ENCODE assay signal across 10 cellular contexts in genomic region chr3:181278468-181279238, GRCh38.
DNase-seq lines count a peak whose midpoint lies in the region; ATAC-seq and TF ChIP-seq lines count a peak whose summit lies in the region.
"Had no signal": no experiment of that assay in that cellular context is flagged by ENCODE, and none has a peak within 500 bp of the region (broad histone marks: within the 10 kb centered on the region; RNA-seq: fewer than 3 reads in every experiment).

No MANE protein-coding gene starts in this region.

- H3K36me3 ChIP-seq in esophagus muscularis mucosa (no peaks in the 10 kb centered on the region), thoracic aorta (no peaks in the 10 kb centered on the region)
- H3K36me3 ChIP-seq: prostate gland had no signal

- peaks cover 5% of the 10 kb centered on the region for H3K27me3 Mint-ChIP-seq in stimulated activated naive CD8-positive, alpha-beta T cell treated with anti-CD3 and anti-CD28 coated beads, Interleukin-15, amount 100 ng/mL, for 72 hours

- DNase-seq in NCI-H82 (lab: John Stamatoyannopoulos, UW), result peak; percentile 32
- DNase-seq in NCI-H82 treated with DMSO at 0.1 percent for 48 hours (lab: John Stamatoyannopoulos, UW; ENCODE audit: unreplicated experiment), result no peak
- peak; percentile 26 for DNase-seq in NCI-H748 (lab: John Stamatoyannopoulos, UW; ENCODE audit: unreplicated experiment)
- no peak for DNase-seq in esophagus muscularis mucosa (ENCODE audit: extremely low spot score)
- no peak for DNase-seq in thoracic aorta (ENCODE audit: low spot score)
- DNase-seq in NCI-H1436 treated with DMSO at 0.1 percent for 48 hours (lab: John Stamatoyannopoulos, UW), result no peak
- no peak for DNase-seq in stimulated activated naive CD8-positive, alpha-beta T cell treated with anti-CD3 and anti-CD28 coated beads, Interleukin-15, amount 100 ng/mL, for 72 hours
- no peak for DNase-seq in T-helper 2 cell
- DNase-seq: activated CD8-positive, alpha-beta memory T cell treated with anti-CD3 and anti-CD28 coated beads for 24 hours had no signal

- TF ChIP-seq POLR2A in esophagus muscularis mucosa (IDR thresholded peaks at IDR 0.05; ENCODE audit: low read depth), result no peak

- intact Hi-C loops in esophagus muscularis mucosa (cut with DNase I), result no loop called here

- WGBS in esophagus muscularis mucosa, result 51% methylated on average over 5 of the region's 5 CpGs

- H3K9me3 ChIP-seq in esophagus muscularis mucosa (no peaks in the 10 kb centered on the region), thoracic aorta (no peaks in the 10 kb centered on the region)
- H3K9me3 ChIP-seq: prostate gland had no signal

- H3K27ac Mint-ChIP-seq in stimulated activated naive CD8-positive, alpha-beta T cell treated with anti-CD3 and anti-CD28 coated beads, Interleukin-15, amount 100 ng/mL, for 72 hours, result no peak overlapping the region

- H3K4me3 Mint-ChIP-seq in stimulated activated naive CD8-positive, alpha-beta T cell treated with anti-CD3 and anti-CD28 coated beads, Interleukin-15, amount 100 ng/mL, for 72 hours, result no peak overlapping the region

- H3K27ac ChIP-seq in esophagus muscularis mucosa (replicated peaks in 1 of 4) (no peak overlapping the region), thoracic aorta (no peak overlapping the region)
- H3K27ac ChIP-seq: prostate gland had no signal

- no peak overlapping the region for H3K4me3 ChIP-seq in esophagus muscularis mucosa
- no peak overlapping the region for H3K4me3 ChIP-seq in thoracic aorta
- H3K4me3 ChIP-seq: prostate gland had no signal

- H3K4me1 ChIP-seq in esophagus muscularis mucosa, result no peaks in the 10 kb centered on the region
- H3K4me1 ChIP-seq in thoracic aorta (ENCODE audit: control insufficient read depth in 1 of 2, low read depth in 2 of 2), result no peaks in the 10 kb centered on the region
- H3K4me1 ChIP-seq: prostate gland had no signal

- no peaks in the 10 kb centered on the region for H3K27me3 ChIP-seq in esophagus muscularis mucosa
- no peaks in the 10 kb centered on the region for H3K27me3 ChIP-seq in thoracic aorta (replicated peaks; ENCODE audit: insufficient read depth)

- no peaks in the 10 kb centered on the region for H3K4me1 Mint-ChIP-seq in stimulated activated naive CD8-positive, alpha-beta T cell treated with anti-CD3 and anti-CD28 coated beads, Interleukin-15, amount 100 ng/mL, for 72 hours

- H3K9me3 Mint-ChIP-seq in stimulated activated naive CD8-positive, alpha-beta T cell treated with anti-CD3 and anti-CD28 coated beads, Interleukin-15, amount 100 ng/mL, for 72 hours, result no peaks in the 10 kb centered on the region

- no peak for ATAC-seq in thoracic aorta (ENCODE audit: insufficient number of reproducible peaks, low FRiP score, low read depth)
- no peak for ATAC-seq in stimulated activated naive CD8-positive, alpha-beta T cell treated with anti-CD3 and anti-CD28 coated beads, Interleukin-15, amount 100 ng/mL, for 72 hours

- TF ChIP-seq CTCF in esophagus muscularis mucosa (IDR thresholded peaks at IDR 0.05) (peak in 2 of 3 experiments; percentile 17 to 36), thoracic aorta (IDR thresholded peaks at IDR 0.05) (peak; percentile 12)

- no peak for TF ChIP-seq EP300 in esophagus muscularis mucosa (IDR thresholded peaks at IDR 0.05)

Comparison
In these comparisons a context has a peak if more than half of its experiments do, and no peak if none do; other contexts are left out.
1. DNase-seq: peak in NCI-H82 (single experiment) and NCI-H748 (single experiment); none in NCI-H82 treated with DMSO at 0.1 percent for 48 hours (single experiment), esophagus muscularis mucosa (single experiment), thoracic aorta (single experiment), NCI-H1436 treated with DMSO at 0.1 percent for 48 hours (single experiment), stimulated activated naive CD8-positive, alpha-beta T cell treated with anti-CD3 and anti-CD28 coated beads, Interleukin-15, amount 100 ng/mL, for 72 hours (0 of 2) and T-helper 2 cell (0 of 5).